Comparison of ENCODE assay signal across 15 cellular contexts in the genomic region with DNA sequence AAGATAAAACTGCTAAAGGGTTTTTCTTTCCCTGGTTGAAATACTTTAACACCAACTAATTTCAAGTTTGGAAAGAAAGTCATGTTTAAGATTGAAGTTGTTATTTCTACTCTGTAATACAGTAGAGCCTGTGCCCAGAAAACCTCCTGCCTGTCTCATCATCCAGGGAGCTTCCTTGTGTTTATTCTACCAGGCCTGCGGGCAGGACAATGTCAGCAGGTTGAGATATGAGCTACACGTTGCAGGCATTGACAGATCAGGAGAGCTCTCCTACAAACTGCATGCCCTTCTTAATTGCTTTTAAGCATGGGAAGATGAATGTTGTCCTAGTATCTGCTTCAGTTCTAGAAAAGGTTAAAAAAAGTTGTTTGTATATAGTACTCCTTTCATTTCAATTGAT. TPM values are rescaled to one million over a fixed set of nuclear protein-coding genes. Genes with fewer than 3 reads are reported as not detected.
DNase-seq lines count a peak whose midpoint lies in the region; ATAC-seq and TF ChIP-seq lines count a peak whose summit lies in the region.
"Had no signal": no experiment of that assay in that cellular context is flagged by ENCODE, and none has a peak within 500 bp of the region (broad histone marks: within the 10 kb centered on the region; RNA-seq: fewer than 3 reads in every experiment).

No MANE protein-coding gene starts in this region.

- H3K27ac Mint-ChIP-seq in progenitor cell of endocrine pancreas (peak overlapping the region; percentile 41), type B pancreatic cell (peak overlapping the region; percentile 7)
- H3K27ac Mint-ChIP-seq: CD4-positive, CD25-positive, alpha-beta regulatory T cell; H9 had no signal

- H3K36me3 ChIP-seq in cardiac muscle cell, result no peaks in the 10 kb centered on the region
- H3K36me3 ChIP-seq in right atrium auricular region, result no peaks in the 10 kb centered on the region
- no peaks in the 10 kb centered on the region for H3K36me3 ChIP-seq in esophagus muscularis mucosa

- POLR2A ChIA-PET in GM10248 (lab: Yijun Ruan, JAX), result no interaction called here

- peaks cover 18% of the 10 kb centered on the region for H3K36me3 Mint-ChIP-seq in progenitor cell of endocrine pancreas (ENCODE audit: insufficient read depth)
- peaks cover 9% of the 10 kb centered on the region for H3K36me3 Mint-ChIP-seq in type B pancreatic cell
- H3K36me3 Mint-ChIP-seq: CD4-positive, CD25-positive, alpha-beta regulatory T cell had no signal

- TF ChIP-seq POLR2A in esophagus muscularis mucosa (IDR thresholded peaks at IDR 0.05; ENCODE audit: low read depth), result no peak

- intact Hi-C loops in esophagus muscularis mucosa (cut with DNase I), result loop anchor here (5.0 kb wide), 1 partner anchor 40 kb away; no protein-coding TSS in a partner anchor

- H3K9me3 Mint-ChIP-seq in progenitor cell of endocrine pancreas (ENCODE audit: low read depth), result peaks cover 21% of the 10 kb centered on the region
- H3K9me3 Mint-ChIP-seq in type B pancreatic cell, result peaks cover 10% of the 10 kb centered on the region

- H3K4me3 Mint-ChIP-seq in progenitor cell of endocrine pancreas (ENCODE audit: low read depth) (no peak overlapping the region), type B pancreatic cell (no peak overlapping the region)
- H3K4me3 Mint-ChIP-seq: H9 had no signal

- H3K27me3 ChIP-seq in cardiac muscle cell (no peaks in the 10 kb centered on the region), right atrium auricular region (no peaks in the 10 kb centered on the region), esophagus muscularis mucosa (no peaks in the 10 kb centered on the region)
- H3K27me3 ChIP-seq: BLaER1 treated with 17β-estradiol and CSF1 and Interleukin-3, amounts not matched to agents 10 nM and 100 nM had no signal

- H3K4me1 Mint-ChIP-seq in progenitor cell of endocrine pancreas (ENCODE audit: low read depth) (peaks cover 16% of the 10 kb centered on the region), type B pancreatic cell (ENCODE audit: unreplicated experiment) (peaks cover 18% of the 10 kb centered on the region)

- H3K27ac ChIP-seq in cardiac muscle cell (peak overlapping the region; percentile 45), right atrium auricular region (no peak overlapping the region), esophagus muscularis mucosa (replicated peaks in 1 of 4) (peak overlapping the region in 3 of 4 donors; percentile 40 to 83 (median 76))
- H3K27ac ChIP-seq: BLaER1 treated with 17β-estradiol and CSF1 and Interleukin-3, amounts not matched to agents 10 nM and 100 nM had no signal

- peaks cover 4% of the 10 kb centered on the region for H3K9me3 ChIP-seq in cardiac muscle cell (ENCODE audit: low read depth)
- H3K9me3 ChIP-seq in right atrium auricular region, result no peaks in the 10 kb centered on the region
- no peaks in the 10 kb centered on the region for H3K9me3 ChIP-seq in esophagus muscularis mucosa

- TF ChIP-seq CTCF in cardiac muscle cell (IDR thresholded peaks at IDR 0.05; ENCODE audit: low read depth, low read length) (no peak), right atrium auricular region (IDR thresholded peaks at IDR 0.05) (no peak), esophagus muscularis mucosa (IDR thresholded peaks at IDR 0.05) (no peak), progenitor cell of endocrine pancreas (IDR thresholded peaks at IDR 0.05; ENCODE audit: unreplicated experiment) (no peak), type B pancreatic cell (conservative IDR thresholded peaks at IDR 0.05) (no peak), GM10248 (IDR thresholded peaks at IDR 0.05; ENCODE audit: control extremely low read depth, extremely low read depth, low read depth, missing control alignments) (no peak)

- H3K4me1 ChIP-seq in cardiac muscle cell (ENCODE audit: low read depth) (peaks cover 13% of the 10 kb centered on the region), right atrium auricular region (peaks cover 0 to 24% of the 10 kb centered on the region in 2 donors), esophagus muscularis mucosa (peaks cover 18 to 46% (median 41%) of the 10 kb centered on the region in 4 donors)

- TF ChIP-seq EP300 in esophagus muscularis mucosa (IDR thresholded peaks at IDR 0.05), result no peak

- CTCF ChIA-PET in GM10248 (lab: Yijun Ruan, JAX), result interaction anchor here (1.6 to 9.4 kb wide), 2 partner anchors 174 to 183 kb away, joined by 3 to 78 read pairs; no protein-coding TSS in a partner anchor

- WGBS in esophagus muscularis mucosa, result 64% methylated on average over 2 of the region's 2 CpGs

- H3K4me3 ChIP-seq in cardiac muscle cell (no peak overlapping the region), right atrium auricular region (no peak overlapping the region), esophagus muscularis mucosa (no peak overlapping the region)
- H3K4me3 ChIP-seq: BLaER1 treated with 17β-estradiol and CSF1 and Interleukin-3, amounts not matched to agents 10 nM and 100 nM had no signal

- ATAC-seq in HG03139 (IDR thresholded peaks at IDR 0.05; ENCODE audit: unreplicated experiment), result no peak
- ATAC-seq: HepG2 had no signal

- DNase-seq in cardiac muscle cell (ENCODE audit: low read depth in 1 of 2, low spot score in 1 of 2), result peak in 1 of 2 donors; percentile 21
- no peak for DNase-seq in right atrium auricular region (ENCODE audit: low spot score)
- peak; percentile 4 for DNase-seq in esophagus muscularis mucosa (ENCODE audit: extremely low spot score)
- DNase-seq in progenitor cell of endocrine pancreas (ENCODE audit: low spot score, unreplicated experiment), result no peak
- no peak for DNase-seq in type B pancreatic cell (ENCODE audit: extremely low spot score, unreplicated experiment)
- DNase-seq in stimulated activated CD4-positive, alpha-beta T cell treated with anti-CD3 and anti-CD28 coated beads, Interleukin-15, amount 100 ng/mL, for 24 hours, result no peak
- DNase-seq in GM10248 (ENCODE audit: extremely low spot score), result no peak
- DNase-seq: ACHN; CD4-positive, CD25-positive, alpha-beta regulatory T cell; DMS53; GOT3; H9 had no signal

- H3K27me3 Mint-ChIP-seq in progenitor cell of endocrine pancreas (no peaks in the 10 kb centered on the region), type B pancreatic cell (no peaks in the 10 kb centered on the region)
- H3K27me3 Mint-ChIP-seq: CD4-positive, CD25-positive, alpha-beta regulatory T cell had no signal

RNA-seq across cellular contexts. Expression of gene CTBS, which starts 43.1 kb away (rescaled TPM):
- total RNA-seq in cardiac muscle cell, result 3.3 and 5.2 TPM in 2 replicates
- 10.2 and 22.5 TPM in 2 replicates for polyA plus RNA-seq in cardiac muscle cell
- total RNA-seq in right atrium auricular region, result 1 to 10 TPM; 7.5 to 9.2 TPM
- total RNA-seq in esophagus muscularis mucosa, result 1 to 10 TPM; 7.1 to 8.9 (median 8.5) TPM
- 10.1 and 10.8 TPM in 2 replicates for total RNA-seq in progenitor cell of endocrine pancreas
- total RNA-seq in type B pancreatic cell (ENCODE audit: low replicate concordance), result 10.6 and 11.3 TPM in 2 replicates

Comparison
In these comparisons a context has a peak if more than half of its experiments do, and no peak if none do; other contexts are left out.
1. H3K27ac ChIP-seq: peak in cardiac muscle cell (single experiment) and esophagus muscularis mucosa (3 of 4); none in right atrium auricular region (0 of 2).